ENCODE assay signal across 14 cellular contexts in genomic region chrX:74343327-74343969, GRCh38. TPM values are rescaled to one million over a fixed set of nuclear protein-coding genes. Genes with fewer than 3 reads are reported as not detected.
A peak's percentile ranks its signal among the peaks of the same experiment; 100 is the strongest.
DNase-seq lines count a peak whose midpoint lies in the region; ATAC-seq and TF ChIP-seq lines count a peak whose summit lies in the region.
"Had no signal": no experiment of that assay in that cellular context is flagged by ENCODE, and none has a peak within 500 bp of the region (broad histone marks: within the 10 kb centered on the region; RNA-seq: fewer than 3 reads in every experiment).

No MANE protein-coding gene starts in this region.

- H3K27ac ChIP-seq in PC-9, result peak overlapping the region; percentile 60
- H3K27ac ChIP-seq in lower lobe of right lung, result no peak overlapping the region
- H3K27ac ChIP-seq in esophagus squamous epithelium, result no peak overlapping the region
- H3K27ac ChIP-seq: left lung had no signal

- peak overlapping the region; percentile 32; the same call in 1 of the 2 replicates for H3K27ac Mint-ChIP-seq in HFFc6
- H3K27ac Mint-ChIP-seq: activated CD8-positive, alpha-beta memory T cell treated with anti-CD3 and anti-CD28 coated beads, Interleukin-2, amount 10 ng/mL, durations not matched to agents 7 days and 5 days; activated naive CD8-positive, alpha-beta T cell treated with anti-CD3 and anti-CD28 coated beads, Interleukin-2, amount 50 U/mL, for 24 hours; CD4-positive, CD25-positive, alpha-beta regulatory T cell; IgD-negative memory B cell had no signal

- no TSS peak for BruUV-seq in PC-9 (replicated peaks; lab: Mats Ljungman, UMichigan)

- POLR2A ChIA-PET in PC-9 (lab: Charles Lee; ENCODE audit: unreplicated experiment), result interaction anchor here (0.7 kb wide), 1 partner anchor 386 kb away, joined by 8 read pairs; no protein-coding TSS in a partner anchor

- H3K9me2 ChIP-seq in PC-9 (ENCODE audit: insufficient read depth), result no peaks in the 10 kb centered on the region

- peaks cover 5% of the 10 kb centered on the region; the same call in 1 of the 2 replicates for H3K9me3 Mint-ChIP-seq in HFFc6

- CTCF ChIA-PET in PC-9 (lab: Charles Lee), result interaction anchor here (1.0 kb wide), 1 partner anchor 51 kb away, joined by 4 read pairs; no protein-coding TSS in a partner anchor

- H3K36me3 ChIP-seq in PC-9 (ENCODE audit: low read depth) (no peaks in the 10 kb centered on the region), lower lobe of right lung (no peaks in the 10 kb centered on the region), esophagus squamous epithelium (no peaks in the 10 kb centered on the region)
- H3K36me3 ChIP-seq: left lung had no signal

- H2AFZ ChIP-seq in PC-9, result no peak overlapping the region; the same call in 1 of the 2 replicates

- no peaks in the 10 kb centered on the region for H3K9me3 ChIP-seq in PC-9 (ENCODE audit: insufficient read depth, low read depth)
- H3K9me3 ChIP-seq in lower lobe of right lung, result no peaks in the 10 kb centered on the region
- no peaks in the 10 kb centered on the region for H3K9me3 ChIP-seq in esophagus squamous epithelium
- H3K9me3 ChIP-seq: left lung had no signal

- H3K79me2 ChIP-seq in PC-9 (ENCODE audit: low read depth), result no peaks in the 10 kb centered on the region

- peaks cover 10% of the 10 kb centered on the region for H3K4me1 Mint-ChIP-seq in HFFc6 (ENCODE audit: low read depth)

- H3K4me3 Mint-ChIP-seq in HFFc6, result peak overlapping the region; percentile 11; the same call in 1 of the 2 replicates
- H3K4me3 Mint-ChIP-seq: activated CD8-positive, alpha-beta memory T cell treated with anti-CD3 and anti-CD28 coated beads, Interleukin-2, amount 10 ng/mL, durations not matched to agents 7 days and 5 days; activated naive CD8-positive, alpha-beta T cell treated with anti-CD3 and anti-CD28 coated beads, Interleukin-2, amount 50 U/mL, for 24 hours; CD4-positive, CD25-positive, alpha-beta regulatory T cell; IgD-negative memory B cell had no signal

- peaks cover 4% of the 10 kb centered on the region; the same call in 1 of the 2 replicates for H3K27me3 Mint-ChIP-seq in HFFc6 (ENCODE audit: insufficient read depth)
- H3K27me3 Mint-ChIP-seq: CD4-positive, CD25-positive, alpha-beta regulatory T cell had no signal

- WGBS in esophagus squamous epithelium, 2 donors, result 58 to 63% methylated on average over 2 of the region's 2 CpGs

- H3F3A ChIP-seq in PC-9 (ENCODE audit: insufficient read depth, low read depth), result peaks cover 4% of the 10 kb centered on the region

- H3K4me1 ChIP-seq in PC-9 (replicated peaks; ENCODE audit: insufficient read depth) (peaks cover 10% of the 10 kb centered on the region), lower lobe of right lung (no peaks in the 10 kb centered on the region), esophagus squamous epithelium (no peaks in the 10 kb centered on the region)
- H3K4me1 ChIP-seq: left lung had no signal

- no peaks in the 10 kb centered on the region for H3K36me3 Mint-ChIP-seq in HFFc6 (ENCODE audit: low read depth)
- H3K36me3 Mint-ChIP-seq: activated CD8-positive, alpha-beta memory T cell treated with anti-CD3 and anti-CD28 coated beads, Interleukin-2, amount 10 ng/mL, durations not matched to agents 7 days and 5 days; CD4-positive, CD25-positive, alpha-beta regulatory T cell; IgD-negative memory B cell had no signal

- H3K27me3 ChIP-seq in PC-9 (ENCODE audit: insufficient read depth, low read depth) (no peaks in the 10 kb centered on the region), lower lobe of right lung (ENCODE audit: low read depth) (no peaks in the 10 kb centered on the region), esophagus squamous epithelium (no peaks in the 10 kb centered on the region)
- H3K27me3 ChIP-seq: left lung had no signal

- TF ChIP-seq CTCF in HFFc6 (IDR thresholded peaks at IDR 0.05), result no peak
- no peak for TF ChIP-seq CTCF in PC-9 (conservative IDR thresholded peaks at IDR 0.05)
- no peak for TF ChIP-seq CTCF in lower lobe of right lung (IDR thresholded peaks at IDR 0.05)
- TF ChIP-seq CTCF in esophagus squamous epithelium (IDR thresholded peaks at IDR 0.05), result peak in 1 of 6 experiments; percentile 22

- peak overlapping the region; percentile 49 for H3K4me2 ChIP-seq in PC-9

- peak; percentile 41 to 52 for ATAC-seq in lower lobe of right lung

- intact Hi-C loops in PC-9 (cut with micrococcal nuclease; ENCODE audit: unreplicated experiment), result no loop called here
- intact Hi-C loops in lower lobe of right lung (cut with DNase I), result no loop called here
- intact Hi-C loops in esophagus squamous epithelium (cut with DNase I), result loop anchor here (10.0 kb wide), 1 partner anchor 489 kb away; the partner anchor contains the start of gene XIST

- H3K4me3 ChIP-seq in PC-9 (no peak overlapping the region), lower lobe of right lung (no peak overlapping the region), esophagus squamous epithelium (no peak overlapping the region)
- H3K4me3 ChIP-seq: left lung had no signal

- DNase-seq in GF-D8 (lab: John Stamatoyannopoulos, UW) (peak; percentile 14), HFFc6 (no peak), PC-9 (no peak), lower lobe of right lung (no peak), HuH-7.5 (ENCODE audit: low spot score) (no peak), esophagus squamous epithelium (lab: John Stamatoyannopoulos, UW) (no peak)
- DNase-seq in activated CD4-positive, CD25-positive, alpha-beta regulatory T cell treated with anti-CD3 and anti-CD28 coated beads, Interleukin-2, amount 50 U/mL, for 72 hours, result no peak
- no peak for DNase-seq in activated CD4-positive, alpha-beta T cell treated with anti-CD3 and anti-CD28 coated beads, Interleukin-2, amount 50 U/mL, for 1 hour
- DNase-seq: glutamatergic neuron, left lung had no signal

- no peaks in the 10 kb centered on the region for H4K20me1 ChIP-seq in PC-9 (ENCODE audit: insufficient read depth)

- TF ChIP-seq POLR2A in esophagus squamous epithelium (IDR thresholded peaks at IDR 0.05), result no peak

RNA-seq across cellular contexts. Expression of gene ZCCHC13, which starts 39.5 kb away (rescaled TPM):
- not detected for total RNA-seq in HFFc6 (2021; fragmentation: NEBNext Ultra II Directional; extraction: Animal tissue kit (Norgen Biotek cat#: 25700))
- total RNA-seq in PC-9 (2021) (not detected in 2 replicates), lower lobe of right lung (not detected), esophagus squamous epithelium (not detected)
- total RNA-seq: activated CD8-positive, alpha-beta memory T cell treated with anti-CD3 and anti-CD28 coated beads, Interleukin-2, amount 10 ng/mL, durations not matched to agents 7 days and 5 days; CD4-positive, CD25-positive, alpha-beta regulatory T cell; left lung had no signal
